15 cellular contexts compared by ENCODE assay signal in genomic region chr6:56043761-56044160, GRCh38.
DNase-seq lines count a peak whose midpoint lies in the region; ATAC-seq and TF ChIP-seq lines count a peak whose summit lies in the region.
"Had no signal": no experiment of that assay in that cellular context is flagged by ENCODE, and none has a peak within 500 bp of the region (broad histone marks: within the 10 kb centered on the region; RNA-seq: fewer than 3 reads in every experiment).

No MANE protein-coding gene starts in this region.

- no peaks in the 10 kb centered on the region for H3K79me2 ChIP-seq in PC-9 (ENCODE audit: low read depth)

- H3K4me3 ChIP-seq in PC-9 (no peak overlapping the region), fibroblast of pulmonary artery (replicated peaks; ENCODE audit: low read depth, low read length) (no peak overlapping the region)
- H3K4me3 ChIP-seq: HAP-1 had no signal

- H4K20me1 ChIP-seq in PC-9 (ENCODE audit: insufficient read depth), result no peaks in the 10 kb centered on the region; the same call in 1 of the 2 replicates

- no peak overlapping the region for H3K4me2 ChIP-seq in PC-9

- no peaks in the 10 kb centered on the region for H3K27me3 ChIP-seq in PC-9 (ENCODE audit: insufficient read depth, low read depth)

- DNase-seq in PC-9 (no peak), dermis blood vessel endothelial cell (peak; percentile 52), fibroblast of pulmonary artery (ENCODE audit: low read depth) (peak; percentile 26), nucleus accumbens (lab: John Stamatoyannopoulos, UW) (no peak)
- DNase-seq: C1 segment of cervical spinal cord; Calu3; CD4-positive, alpha-beta memory T cell; COR-L47; DMS153; DND-41; GOT3 had no signal

- no peaks in the 10 kb centered on the region for H3K9me3 ChIP-seq in PC-9 (ENCODE audit: insufficient read depth, low read depth)
- H3K9me3 ChIP-seq: HAP-1 had no signal

- ATAC-seq in HG03469 (IDR thresholded peaks at IDR 0.05; ENCODE audit: unreplicated experiment) (no peak), GM21825 (IDR thresholded peaks at IDR 0.05; ENCODE audit: unreplicated experiment) (no peak), SK-N-SH treated with all-trans-retinoic acid at 6 μM for 48 hours (no peak)

- H3K36me3 ChIP-seq in PC-9 (ENCODE audit: low read depth), result no peaks in the 10 kb centered on the region
- H3K36me3 ChIP-seq: HAP-1 had no signal

- no peaks in the 10 kb centered on the region for H3K9me2 ChIP-seq in PC-9 (ENCODE audit: insufficient read depth)

- no peak overlapping the region for H3K27ac ChIP-seq in PC-9

- no TSS peak for BruUV-seq in PC-9 (replicated peaks; lab: Mats Ljungman, UMichigan)

- no peaks in the 10 kb centered on the region for H3F3A ChIP-seq in PC-9 (ENCODE audit: insufficient read depth, low read depth)

- CTCF ChIA-PET in PC-9 (lab: Charles Lee), result no interaction called here

- intact Hi-C loops in PC-9 (cut with micrococcal nuclease; ENCODE audit: unreplicated experiment), result no loop called here

- POLR2A ChIA-PET in PC-9 (lab: Charles Lee; ENCODE audit: unreplicated experiment), result no interaction called here

- TF ChIP-seq CTCF in PC-9 (conservative IDR thresholded peaks at IDR 0.05), result no peak
- no peak for TF ChIP-seq CTCF in fibroblast of pulmonary artery (IDR thresholded peaks at IDR 0.05; ENCODE audit: low read length, missing control alignments)

- H3K4me1 ChIP-seq in PC-9 (replicated peaks; ENCODE audit: insufficient read depth), result no peaks in the 10 kb centered on the region
- H3K4me1 ChIP-seq: HAP-1 had no signal

- 0 out of 2 replicates have a peak overlapping the region, but pooled peaks have one; percentile 33 for H2AFZ ChIP-seq in PC-9

TF ChIP-seq in SK-N-SH treated with all-trans-retinoic acid at 6 μM for 48 hours, 23 proteins besides CTCF, POLR2A, EP300 and RAD21:
- TF ChIP-seq ISL1 (CRISPR knock-in tag; IDR thresholded peaks at IDR 0.05) (no peak), ZNF565 (CRISPR knock-in tag; conservative IDR thresholded peaks at IDR 0.05; ENCODE audit: low read depth) (no peak), PATZ1 (CRISPR knock-in tag; IDR thresholded peaks at IDR 0.05; ENCODE audit: borderline replicate concordance) (no peak), CSDC2 (CRISPR knock-in tag; IDR thresholded peaks at IDR 0.05) (no peak), ZC3H10 (CRISPR knock-in tag; IDR thresholded peaks at IDR 0.05) (no peak), ARNTL (CRISPR knock-in tag; IDR thresholded peaks at IDR 0.05; ENCODE audit: borderline replicate concordance, low read depth) (no peak), TOX (CRISPR knock-in tag; IDR thresholded peaks at IDR 0.05; ENCODE audit: borderline replicate concordance) (no peak)
TF ChIP-seq in SK-N-SH treated with all-trans-retinoic acid at 6 μM for 48 hours: peak in this region for 0.

Comparison
In these comparisons a context has a peak if more than half of its experiments do, and no peak if none do; other contexts are left out.
1. DNase-seq: peak in dermis blood vessel endothelial cell (single experiment) and fibroblast of pulmonary artery (single experiment); none in PC-9 (0 of 2) and nucleus accumbens (0 of 56).